1 cellular context compared by ENCODE assay signal in genomic region chr1:243587823-243588560, GRCh38.
TF ChIP-seq lines count a peak whose summit lies in the region.

No MANE protein-coding gene starts in this region.

TF ChIP-seq in GM12878, 131 proteins besides CTCF, POLR2A, EP300 and RAD21 (continued from another document):
- TF ChIP-seq IRF5 (IDR thresholded peaks at IDR 0.05; ENCODE audit: borderline replicate concordance) (no peak), DPF2 (IDR thresholded peaks at IDR 0.05) (no peak), ZBTB11 (CRISPR knock-in tag; IDR thresholded peaks at IDR 0.05) (no peak), POLR2AphosphoS2 (IDR thresholded peaks at IDR 0.05; ENCODE audit: low read depth, low read length) (no peak), HCFC1 (IDR thresholded peaks at IDR 0.05; ENCODE audit: low read length) (no peak), HDAC2 (IDR thresholded peaks at IDR 0.05) (no peak), MXI1 (IDR thresholded peaks at IDR 0.05; ENCODE audit: low read depth, low read length) (no peak), CREB1 (IDR thresholded peaks at IDR 0.05; ENCODE audit: low read depth) (peak; percentile 42; the same call in 1 of the 2 replicates), SIX5 (IDR thresholded peaks at IDR 0.05; ENCODE audit: low read depth, low read length, severe bottlenecking) (no peak), RCOR1 (conservative IDR thresholded peaks at IDR 0.05; ENCODE audit: low read depth, low read length) (no peak), YBX1 (IDR thresholded peaks at IDR 0.05) (no peak), CBX3 (IDR thresholded peaks at IDR 0.05; ENCODE audit: borderline replicate concordance, low read depth) (no peak), SMAD5 (IDR thresholded peaks at IDR 0.05; ENCODE audit: low read depth) (no peak), MEF2A (IDR thresholded peaks at IDR 0.05; ENCODE audit: insufficient read depth, low read depth, low read length) (peak; percentile 73; the same call in 1 of the 2 replicates), ZNF217 (IDR thresholded peaks at IDR 0.05) (peak; percentile 89), ZNF207 (IDR thresholded peaks at IDR 0.05; ENCODE audit: borderline replicate concordance) (no peak), EED (IDR thresholded peaks at IDR 0.05; ENCODE audit: low read depth) (peak; percentile 44; the same call in 1 of the 2 replicates), ELK1 (IDR thresholded peaks at IDR 0.05; ENCODE audit: low read depth, low read length) (no peak)
- TF ChIP-seq, protein P1, sequence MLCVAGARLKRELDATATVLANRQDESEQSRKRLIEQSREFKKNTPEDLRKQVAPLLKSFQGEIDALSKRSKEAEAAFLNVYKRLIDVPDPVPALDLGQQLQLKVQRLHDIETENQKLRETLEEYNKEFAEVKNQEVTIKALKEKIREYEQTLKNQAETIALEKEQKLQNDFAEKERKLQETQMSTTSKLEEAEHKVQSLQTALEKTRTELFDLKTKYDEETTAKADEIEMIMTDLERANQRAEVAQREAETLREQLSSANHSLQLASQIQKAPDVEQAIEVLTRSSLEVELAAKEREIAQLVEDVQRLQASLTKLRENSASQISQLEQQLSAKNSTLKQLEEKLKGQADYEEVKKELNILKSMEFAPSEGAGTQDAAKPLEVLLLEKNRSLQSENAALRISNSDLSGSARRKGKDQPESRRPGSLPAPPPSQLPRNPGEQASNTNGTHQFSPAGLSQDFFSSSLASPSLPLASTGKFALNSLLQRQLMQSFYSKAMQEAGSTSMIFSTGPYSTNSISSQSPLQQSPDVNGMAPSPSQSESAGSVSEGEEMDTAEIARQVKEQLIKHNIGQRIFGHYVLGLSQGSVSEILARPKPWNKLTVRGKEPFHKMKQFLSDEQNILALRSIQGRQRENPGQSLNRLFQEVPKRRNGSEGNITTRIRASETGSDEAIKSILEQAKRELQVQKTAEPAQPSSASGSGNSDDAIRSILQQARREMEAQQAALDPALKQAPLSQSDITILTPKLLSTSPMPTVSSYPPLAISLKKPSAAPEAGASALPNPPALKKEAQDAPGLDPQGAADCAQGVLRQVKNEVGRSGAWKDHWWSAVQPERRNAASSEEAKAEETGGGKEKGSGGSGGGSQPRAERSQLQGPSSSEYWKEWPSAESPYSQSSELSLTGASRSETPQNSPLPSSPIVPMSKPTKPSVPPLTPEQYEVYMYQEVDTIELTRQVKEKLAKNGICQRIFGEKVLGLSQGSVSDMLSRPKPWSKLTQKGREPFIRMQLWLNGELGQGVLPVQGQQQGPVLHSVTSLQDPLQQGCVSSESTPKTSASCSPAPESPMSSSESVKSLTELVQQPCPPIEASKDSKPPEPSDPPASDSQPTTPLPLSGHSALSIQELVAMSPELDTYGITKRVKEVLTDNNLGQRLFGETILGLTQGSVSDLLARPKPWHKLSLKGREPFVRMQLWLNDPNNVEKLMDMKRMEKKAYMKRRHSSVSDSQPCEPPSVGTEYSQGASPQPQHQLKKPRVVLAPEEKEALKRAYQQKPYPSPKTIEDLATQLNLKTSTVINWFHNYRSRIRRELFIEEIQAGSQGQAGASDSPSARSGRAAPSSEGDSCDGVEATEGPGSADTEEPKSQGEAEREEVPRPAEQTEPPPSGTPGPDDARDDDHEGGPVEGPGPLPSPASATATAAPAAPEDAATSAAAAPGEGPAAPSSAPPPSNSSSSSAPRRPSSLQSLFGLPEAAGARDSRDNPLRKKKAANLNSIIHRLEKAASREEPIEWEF (IDR thresholded peaks at IDR 0.05; ENCODE audit: insufficient replicate concordance, low read depth, low read length): no peak
- TF ChIP-seq, protein P2, sequence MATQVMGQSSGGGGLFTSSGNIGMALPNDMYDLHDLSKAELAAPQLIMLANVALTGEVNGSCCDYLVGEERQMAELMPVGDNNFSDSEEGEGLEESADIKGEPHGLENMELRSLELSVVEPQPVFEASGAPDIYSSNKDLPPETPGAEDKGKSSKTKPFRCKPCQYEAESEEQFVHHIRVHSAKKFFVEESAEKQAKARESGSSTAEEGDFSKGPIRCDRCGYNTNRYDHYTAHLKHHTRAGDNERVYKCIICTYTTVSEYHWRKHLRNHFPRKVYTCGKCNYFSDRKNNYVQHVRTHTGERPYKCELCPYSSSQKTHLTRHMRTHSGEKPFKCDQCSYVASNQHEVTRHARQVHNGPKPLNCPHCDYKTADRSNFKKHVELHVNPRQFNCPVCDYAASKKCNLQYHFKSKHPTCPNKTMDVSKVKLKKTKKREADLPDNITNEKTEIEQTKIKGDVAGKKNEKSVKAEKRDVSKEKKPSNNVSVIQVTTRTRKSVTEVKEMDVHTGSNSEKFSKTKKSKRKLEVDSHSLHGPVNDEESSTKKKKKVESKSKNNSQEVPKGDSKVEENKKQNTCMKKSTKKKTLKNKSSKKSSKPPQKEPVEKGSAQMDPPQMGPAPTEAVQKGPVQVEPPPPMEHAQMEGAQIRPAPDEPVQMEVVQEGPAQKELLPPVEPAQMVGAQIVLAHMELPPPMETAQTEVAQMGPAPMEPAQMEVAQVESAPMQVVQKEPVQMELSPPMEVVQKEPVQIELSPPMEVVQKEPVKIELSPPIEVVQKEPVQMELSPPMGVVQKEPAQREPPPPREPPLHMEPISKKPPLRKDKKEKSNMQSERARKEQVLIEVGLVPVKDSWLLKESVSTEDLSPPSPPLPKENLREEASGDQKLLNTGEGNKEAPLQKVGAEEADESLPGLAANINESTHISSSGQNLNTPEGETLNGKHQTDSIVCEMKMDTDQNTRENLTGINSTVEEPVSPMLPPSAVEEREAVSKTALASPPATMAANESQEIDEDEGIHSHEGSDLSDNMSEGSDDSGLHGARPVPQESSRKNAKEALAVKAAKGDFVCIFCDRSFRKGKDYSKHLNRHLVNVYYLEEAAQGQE (IDR thresholded peaks at IDR 0.05; ENCODE audit: low read depth, low read length): no peak
